Comparison of ENCODE assay signal across 11 cellular contexts in genomic region chr17:2708585-2709172, GRCh38. TPM values are rescaled to one million over a fixed set of nuclear protein-coding genes. Genes with fewer than 3 reads are reported as not detected.
DNase-seq lines count a peak whose midpoint lies in the region; ATAC-seq lines count a peak whose summit lies in the region.
"Had no signal": no experiment of that assay in that cellular context is flagged by ENCODE, and none has a peak within 500 bp of the region (broad histone marks: within the 10 kb centered on the region; RNA-seq: fewer than 3 reads in every experiment).

No MANE protein-coding gene starts in this region.

- H3K27me3 Mint-ChIP-seq in T-helper 2 cell treated with Interferon-gamma antibody and Interleukin-4, amounts not matched to agents 5 μg/mL and 100 μg/mL, for 36 hours (ENCODE audit: low read depth) = no peaks in the 10 kb centered on the region
- H3K27me3 Mint-ChIP-seq in activated CD4-positive, alpha-beta memory T cell treated with anti-CD3 and anti-CD28 coated beads, Interleukin-2, amount 10 ng/mL, durations not matched to agents 7 days and 5 days = no peaks in the 10 kb centered on the region
- H3K27me3 Mint-ChIP-seq in stimulated activated naive CD8-positive, alpha-beta T cell treated with anti-CD3 and anti-CD28 coated beads, Interleukin-15, amount 100 ng/mL, for 72 hours = no peaks in the 10 kb centered on the region

- H3K27me3 ChIP-seq in layer of hippocampus (ENCODE audit: control insufficient read depth, insufficient read depth, low read length) = no peaks in the 10 kb centered on the region

- no peak overlapping the region for H3K4me3 Mint-ChIP-seq in T-helper 2 cell treated with Interferon-gamma antibody and Interleukin-4, amounts not matched to agents 5 μg/mL and 100 μg/mL, for 36 hours
- H3K4me3 Mint-ChIP-seq in activated CD4-positive, alpha-beta memory T cell treated with anti-CD3 and anti-CD28 coated beads, Interleukin-2, amount 10 ng/mL, durations not matched to agents 7 days and 5 days = peak overlapping the region; percentile 80
- H3K4me3 Mint-ChIP-seq in stimulated activated naive CD8-positive, alpha-beta T cell treated with anti-CD3 and anti-CD28 coated beads, Interleukin-15, amount 100 ng/mL, for 72 hours = peak overlapping the region; percentile 88 to 94

- POLR2A ChIA-PET in activated CD4-positive, alpha-beta memory T cell treated with anti-CD3 and anti-CD28 coated beads, Interleukin-2, amount 10 ng/mL, durations not matched to agents 7 days and 5 days (lab: Charles Lee) = interaction anchor here (0.6 kb wide), 1 partner anchor 21 kb away, joined by 3 read pairs; no protein-coding TSS in a partner anchor

- peak overlapping the region; percentile 32 for H3K27ac ChIP-seq in layer of hippocampus (ENCODE audit: low read depth, low read length)

- peak overlapping the region; percentile 35 for H3K27ac Mint-ChIP-seq in T-helper 2 cell treated with Interferon-gamma antibody and Interleukin-4, amounts not matched to agents 5 μg/mL and 100 μg/mL, for 36 hours
- H3K27ac Mint-ChIP-seq in activated CD4-positive, alpha-beta memory T cell treated with anti-CD3 and anti-CD28 coated beads, Interleukin-2, amount 10 ng/mL, durations not matched to agents 7 days and 5 days = peak overlapping the region; percentile 77
- peak overlapping the region; percentile 68 to 82 for H3K27ac Mint-ChIP-seq in stimulated activated naive CD8-positive, alpha-beta T cell treated with anti-CD3 and anti-CD28 coated beads, Interleukin-15, amount 100 ng/mL, for 72 hours

- ATAC-seq in stimulated activated naive CD8-positive, alpha-beta T cell treated with anti-CD3 and anti-CD28 coated beads, Interleukin-15, amount 100 ng/mL, for 72 hours = no peak

- DNase-seq in T-helper 2 cell treated with Interferon-gamma antibody and Interleukin-4, amounts not matched to agents 5 μg/mL and 100 μg/mL, for 36 hours (ENCODE audit: low spot score) = no peak
- DNase-seq in T-helper 2 cell = no peak
- no peak for DNase-seq in activated CD4-positive, alpha-beta memory T cell treated with anti-CD3 and anti-CD28 coated beads, Interleukin-2, amount 10 ng/mL, durations not matched to agents 7 days and 5 days
- DNase-seq in stimulated activated naive CD8-positive, alpha-beta T cell treated with anti-CD3 and anti-CD28 coated beads, Interleukin-15, amount 100 ng/mL, for 72 hours = no peak
- DNase-seq in AG20443 (ENCODE audit: low spot score) = no peak
- no peak for DNase-seq in stimulated activated CD4-positive, alpha-beta T cell treated with anti-CD3 and anti-CD28 coated beads, Interleukin-2, amount 100 ng/mL, for 48 hours
- no peak for DNase-seq in NCI-H345 (lab: John Stamatoyannopoulos, UW)
- DNase-seq: activated CD4-positive, alpha-beta T cell treated with anti-CD3 and anti-CD28 coated beads, Interleukin-2, amount 50 U/mL, for 1 hour; effector memory CD4-positive, alpha-beta T cell; NCI-H2081 had no signal

- peaks cover 8% of the 10 kb centered on the region for H3K36me3 Mint-ChIP-seq in T-helper 2 cell treated with Interferon-gamma antibody and Interleukin-4, amounts not matched to agents 5 μg/mL and 100 μg/mL, for 36 hours (ENCODE audit: low read depth)
- no peaks in the 10 kb centered on the region for H3K36me3 Mint-ChIP-seq in activated CD4-positive, alpha-beta memory T cell treated with anti-CD3 and anti-CD28 coated beads, Interleukin-2, amount 10 ng/mL, durations not matched to agents 7 days and 5 days (ENCODE audit: low read depth)

- no peaks in the 10 kb centered on the region for H3K9me3 Mint-ChIP-seq in T-helper 2 cell treated with Interferon-gamma antibody and Interleukin-4, amounts not matched to agents 5 μg/mL and 100 μg/mL, for 36 hours
- no peaks in the 10 kb centered on the region for H3K9me3 Mint-ChIP-seq in activated CD4-positive, alpha-beta memory T cell treated with anti-CD3 and anti-CD28 coated beads, Interleukin-2, amount 10 ng/mL, durations not matched to agents 7 days and 5 days
- no peaks in the 10 kb centered on the region for H3K9me3 Mint-ChIP-seq in stimulated activated naive CD8-positive, alpha-beta T cell treated with anti-CD3 and anti-CD28 coated beads, Interleukin-15, amount 100 ng/mL, for 72 hours

- peaks cover 29% of the 10 kb centered on the region for H3K4me1 Mint-ChIP-seq in T-helper 2 cell treated with Interferon-gamma antibody and Interleukin-4, amounts not matched to agents 5 μg/mL and 100 μg/mL, for 36 hours (ENCODE audit: low read depth)
- H3K4me1 Mint-ChIP-seq in activated CD4-positive, alpha-beta memory T cell treated with anti-CD3 and anti-CD28 coated beads, Interleukin-2, amount 10 ng/mL, durations not matched to agents 7 days and 5 days = peaks cover 40% of the 10 kb centered on the region
- H3K4me1 Mint-ChIP-seq in stimulated activated naive CD8-positive, alpha-beta T cell treated with anti-CD3 and anti-CD28 coated beads, Interleukin-15, amount 100 ng/mL, for 72 hours = peaks cover 70% of the 10 kb centered on the region

- CTCF ChIA-PET in activated CD4-positive, alpha-beta memory T cell treated with anti-CD3 and anti-CD28 coated beads, Interleukin-2, amount 10 ng/mL, durations not matched to agents 7 days and 5 days (lab: Charles Lee) = interaction anchor here (0.7 to 1.0 kb wide), 2 partner anchors 16 to 326 kb away, joined by 3 to 4 read pairs; no protein-coding TSS in a partner anchor

RNA-seq across cellular contexts. Expression of gene CLUH, which starts 2.9 kb away (rescaled TPM):
- 10 to 100 TPM; 36.4 to 37.9 TPM for total RNA-seq in activated CD4-positive, alpha-beta memory T cell treated with anti-CD3 and anti-CD28 coated beads, Interleukin-2, amount 10 ng/mL, durations not matched to agents 7 days and 5 days

RNA-seq across cellular contexts. Expression of gene CCDC92B, which starts 40.8 kb away (rescaled TPM):
- under 1 TPM in 1 of 2 experiments, not detected in 1; 0.10 TPM for total RNA-seq in activated CD4-positive, alpha-beta memory T cell treated with anti-CD3 and anti-CD28 coated beads, Interleukin-2, amount 10 ng/mL, durations not matched to agents 7 days and 5 days
